Comparison of ENCODE assay signal across 11 cellular contexts in the genomic region with DNA sequence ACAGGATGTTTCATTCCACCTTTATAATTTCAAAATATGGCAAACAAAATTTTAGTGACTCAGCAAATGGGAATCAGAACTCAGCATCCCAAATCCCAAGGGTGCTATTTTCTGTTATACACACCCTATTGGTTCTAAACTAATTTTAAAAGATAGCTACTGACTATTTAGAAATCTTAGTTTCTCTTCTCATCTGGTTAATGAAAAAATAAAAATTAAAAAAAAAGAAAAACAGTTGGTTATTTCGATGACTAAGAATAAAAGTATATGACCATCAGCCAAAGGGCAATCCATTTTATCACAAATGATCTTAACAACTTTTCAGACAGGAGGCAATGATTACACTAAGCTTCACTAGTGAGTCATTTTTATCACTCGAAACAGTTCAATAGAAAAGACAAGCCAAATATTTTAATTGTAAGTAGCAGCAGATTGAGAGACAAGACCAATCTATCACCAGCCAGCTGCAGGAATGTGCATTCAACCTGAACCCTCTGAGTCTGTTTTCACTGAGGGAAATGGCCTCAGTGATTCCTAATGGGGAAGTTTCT. TPM values are rescaled to one million over a fixed set of nuclear protein-coding genes. Genes with fewer than 3 reads are reported as not detected.
A peak's percentile ranks its signal among the peaks of the same experiment; 100 is the strongest.
DNase-seq lines count a peak whose midpoint lies in the region; ATAC-seq, FAIRE-seq and TF ChIP-seq lines count a peak whose summit lies in the region.
"Had no signal": no experiment of that assay in that cellular context is flagged by ENCODE, and none has a peak within 500 bp of the region (broad histone marks: within the 10 kb centered on the region; RNA-seq: fewer than 3 reads in every experiment).

No MANE protein-coding gene starts in this region.

- no peaks in the 10 kb centered on the region for H3K9me3 Mint-ChIP-seq in neural progenitor cell
- H3K9me3 Mint-ChIP-seq: activated B cell treated with CpG ODN at 0.5 μM for 24 hours had no signal

- no peak overlapping the region for H3K4me2 ChIP-seq in neural progenitor cell

- no peak overlapping the region for H2AFZ ChIP-seq in neural progenitor cell (replicated peaks)

- peaks cover 28% of the 10 kb centered on the region for H3F3A ChIP-seq in neural progenitor cell (ENCODE audit: low read depth)

- no peak for FAIRE-seq in urothelium cell line (lab: Jason Lieb, UNC)

- H3K27ac Mint-ChIP-seq in neural progenitor cell = no peak overlapping the region
- H3K27ac Mint-ChIP-seq: activated B cell treated with CpG ODN at 0.5 μM for 24 hours had no signal

- no peaks in the 10 kb centered on the region for H3K27me3 ChIP-seq in iPS-18a (ENCODE audit: control insufficient read depth, insufficient read depth, low read length)
- H3K27me3 ChIP-seq in neural progenitor cell = no peaks in the 10 kb centered on the region
- H3K27me3 ChIP-seq: neutrophil had no signal

- H3K4me1 ChIP-seq in iPS-18a (ENCODE audit: control insufficient read depth, low read depth, low read length) (peaks cover 51% of the 10 kb centered on the region), neural progenitor cell (peaks cover 26% of the 10 kb centered on the region)

- DNase-seq in NCI-H2171 treated with DMSO at 0.1 percent for 48 hours (lab: John Stamatoyannopoulos, UW) (peak; percentile 11), NCI-H2171 (lab: John Stamatoyannopoulos, UW) (no peak), astrocyte of the hippocampus (ENCODE audit: low read depth, low spot score) (peak; percentile 19), urothelium cell line (ENCODE audit: low spot score) (peak; percentile 6), neural progenitor cell (ENCODE audit: low spot score) (no peak), GM19238 (ENCODE audit: insufficient read length, low spot score) (no peak)
- DNase-seq: activated B cell treated with CpG ODN at 0.5 μM for 24 hours; stimulated activated CD4-positive, alpha-beta T cell treated with anti-CD3 and anti-CD28 coated beads, Interleukin-4, amount 100 ng/mL, for 1 hour had no signal

- H3K36me3 ChIP-seq in iPS-18a (ENCODE audit: control insufficient read depth, low read depth, low read length) (no peaks in the 10 kb centered on the region), neural progenitor cell (no peaks in the 10 kb centered on the region)
- H3K36me3 ChIP-seq: neutrophil had no signal

- H3K79me2 ChIP-seq in neural progenitor cell (ENCODE audit: low read depth) = peaks cover 45% of the 10 kb centered on the region

- peaks cover 67% of the 10 kb centered on the region for H4K20me1 ChIP-seq in neural progenitor cell (ENCODE audit: low read depth)

- no peak overlapping the region for H3K9ac ChIP-seq in iPS-18a (ENCODE audit: low read length)
- no peak overlapping the region for H3K9ac ChIP-seq in neural progenitor cell

- TF ChIP-seq CTCF in neural progenitor cell (IDR thresholded peaks at IDR 0.05) = no peak

- H3K27ac ChIP-seq in iPS-18a (ENCODE audit: low read length) (peak overlapping the region; percentile 28), neural progenitor cell (no peak overlapping the region)
- H3K27ac ChIP-seq: neutrophil had no signal

- H3K9me3 ChIP-seq in iPS-18a (ENCODE audit: control insufficient read depth, low read depth, low read length) (no peaks in the 10 kb centered on the region), neural progenitor cell (ENCODE audit: low read depth) (no peaks in the 10 kb centered on the region)
- H3K9me3 ChIP-seq: neutrophil had no signal

- no peak for ATAC-seq in HG03469 (IDR thresholded peaks at IDR 0.05; ENCODE audit: unreplicated experiment)

- H3K4me3 Mint-ChIP-seq in neural progenitor cell = no peak overlapping the region
- H3K4me3 Mint-ChIP-seq: activated B cell treated with CpG ODN at 0.5 μM for 24 hours had no signal

- peaks cover 21% of the 10 kb centered on the region for H3K4me1 Mint-ChIP-seq in neural progenitor cell

- no peak overlapping the region for H3K4me3 ChIP-seq in iPS-18a (ENCODE audit: low read length)
- H3K4me3 ChIP-seq in neural progenitor cell = no peak overlapping the region

- H3K36me3 Mint-ChIP-seq in neural progenitor cell = peaks cover 6% of the 10 kb centered on the region

- no peaks in the 10 kb centered on the region for H3K27me3 Mint-ChIP-seq in neural progenitor cell (ENCODE audit: insufficient read depth, low read depth)
- H3K27me3 Mint-ChIP-seq: activated B cell treated with CpG ODN at 0.5 μM for 24 hours had no signal

RNA-seq across cellular contexts. Expression of a gene that starts 15.2 kb away (rescaled TPM):
- total RNA-seq in neural progenitor cell (ENCODE audit: low replicate concordance) = 11.7 and 12.9 TPM in 2 replicates

Comparison
In these comparisons a context has a peak if more than half of its experiments do, and no peak if none do; other contexts are left out.
1. DNase-seq: peak in NCI-H2171 treated with DMSO at 0.1 percent for 48 hours (single experiment), astrocyte of the hippocampus (single experiment) and urothelium cell line (single experiment); none in NCI-H2171 (single experiment), neural progenitor cell (single experiment) and GM19238 (single experiment).